Comparison of ENCODE assay signal across 20 cellular contexts in genomic region chr12:92463171-92463570, GRCh38.
"Had no signal": no experiment of that assay in that cellular context is flagged by ENCODE, and none has a peak within 500 bp of the region (broad histone marks: within the 10 kb centered on the region; RNA-seq: fewer than 3 reads in every experiment).

No MANE protein-coding gene starts in this region.

- H3K36me3 Mint-ChIP-seq: activated naive CD4-positive, alpha-beta T cell treated with anti-CD3 and anti-CD28 coated beads, Interleukin-2, amount 10 ng/mL, durations not matched to agents 7 days and 5 days; neural progenitor cell; stimulated activated effector memory CD8-positive, alpha-beta T cell treated with anti-CD3 and anti-CD28 coated beads, Interleukin-12 subunit alpha, Interleukin-12 subunit beta, amount 100 ng/mL, for 72 hours had no signal

- H3K4me2 ChIP-seq: neural progenitor cell had no signal

- H3K27ac ChIP-seq: ascending aorta, colonic mucosa, neural progenitor cell, psoas muscle, tibial artery had no signal

- H3K9me3 Mint-ChIP-seq: central memory CD8-positive, alpha-beta T cell; stimulated activated effector memory CD8-positive, alpha-beta T cell treated with anti-CD3 and anti-CD28 coated beads, Interleukin-12 subunit alpha, Interleukin-12 subunit beta, amount 100 ng/mL, for 72 hours had no signal

- H3K36me3 ChIP-seq: ascending aorta, colonic mucosa, gastrocnemius medialis, neural progenitor cell, tibial artery had no signal

- H3K4me1 ChIP-seq: ascending aorta, colonic mucosa, tibial artery had no signal

- H3K4me3 Mint-ChIP-seq: activated naive CD4-positive, alpha-beta T cell treated with anti-CD3 and anti-CD28 coated beads, Interleukin-2, amount 10 ng/mL, durations not matched to agents 7 days and 5 days; central memory CD8-positive, alpha-beta T cell; neural progenitor cell; stimulated activated effector memory CD8-positive, alpha-beta T cell treated with anti-CD3 and anti-CD28 coated beads, Interleukin-12 subunit alpha, Interleukin-12 subunit beta, amount 100 ng/mL, for 72 hours; T-helper 1 cell treated with Interleukin-12 subunit alpha and Interleukin-12 subunit beta and Interleukin-4 antibody, amounts not matched to agents 30 μg/mL and 1 μg/mL, for 36 hours had no signal

- H3K4me3 ChIP-seq: ascending aorta, colonic mucosa, gastrocnemius medialis, lung, neural progenitor cell, psoas muscle, tibial artery had no signal

- H3K27ac Mint-ChIP-seq: activated naive CD4-positive, alpha-beta T cell treated with anti-CD3 and anti-CD28 coated beads, Interleukin-2, amount 10 ng/mL, durations not matched to agents 7 days and 5 days; neural progenitor cell; stimulated activated effector memory CD8-positive, alpha-beta T cell treated with anti-CD3 and anti-CD28 coated beads, Interleukin-12 subunit alpha, Interleukin-12 subunit beta, amount 100 ng/mL, for 72 hours had no signal

- H3K27me3 Mint-ChIP-seq: activated naive CD4-positive, alpha-beta T cell treated with anti-CD3 and anti-CD28 coated beads, Interleukin-2, amount 10 ng/mL, durations not matched to agents 7 days and 5 days; central memory CD8-positive, alpha-beta T cell had no signal

- H3K9me3 ChIP-seq: ascending aorta, colonic mucosa, gastrocnemius medialis, psoas muscle, tibial artery had no signal

- H2AFZ ChIP-seq: neural progenitor cell had no signal

- ATAC-seq: gastrocnemius medialis; left lobe of liver; psoas muscle; right cardiac atrium; stimulated activated effector memory CD8-positive, alpha-beta T cell treated with anti-CD3 and anti-CD28 coated beads, Interleukin-12 subunit alpha, Interleukin-12 subunit beta, amount 100 ng/mL, for 72 hours had no signal

- DNase-seq: activated CD4-positive, CD25-positive, alpha-beta regulatory T cell treated with anti-CD3 and anti-CD28 coated beads, Interleukin-2, amount 50 U/mL, for 72 hours; activated CD8-positive, alpha-beta memory T cell treated with anti-CD3 and anti-CD28 coated beads for 24 hours; activated CD8-positive, alpha-beta memory T cell treated with anti-CD3 and anti-CD28 coated beads, Interleukin-2, amount 50 U/mL, for 48 hours; activated effector memory CD4-positive, alpha-beta T cell treated with Interleukin-2 at 50 U/mL for 16 hours; activated naive CD4-positive, alpha-beta T cell treated with anti-CD3 and anti-CD28 coated beads, Interleukin-2, amount 10 ng/mL, durations not matched to agents 7 days and 5 days; activated T-cell treated with anti-CD3 and anti-CD28 coated beads, Interleukin-2, amount 50 U/mL, for 48 hours; colonic mucosa; gastrocnemius medialis; head of caudate nucleus; kidney; psoas muscle; right cardiac atrium; tibial artery had no signal
